Comparison of ENCODE assay signal across 8 cellular contexts in genomic region chr2:73385486-73386341, GRCh38. TPM values are rescaled to one million over a fixed set of nuclear protein-coding genes. Genes with fewer than 3 reads are reported as not detected.
DNase-seq lines count a peak whose midpoint lies in the region; ATAC-seq and TF ChIP-seq lines count a peak whose summit lies in the region.

TSS of gene ALMS1 (plus strand) at chr2:73385836. CDS start at chr2:73385869, 33 bp downstream.

- H3K27ac Mint-ChIP-seq in CD14-positive monocyte: peak within 1 kb of the TSS; percentile 69 to 94 (median 89)
- H3K27ac Mint-ChIP-seq in activated CD4-positive, alpha-beta T cell treated with anti-CD3 and anti-CD28 coated beads, Interleukin-2, amount 10 ng/mL, durations not matched to agents 7 days and 5 days: peak within 1 kb of the TSS; percentile 94

- CTCF ChIA-PET in activated CD4-positive, alpha-beta T cell treated with anti-CD3 and anti-CD28 coated beads, Interleukin-2, amount 10 ng/mL, durations not matched to agents 7 days and 5 days (lab: Charles Lee): interaction anchor here (0.6 to 1.2 kb wide), 3 partner anchors 83 to 326 kb away, joined by 3 to 4 read pairs (median 3); no protein-coding TSS in a partner anchor

- H3K36me3 Mint-ChIP-seq in CD14-positive monocyte: peaks cover 0 to 3% of the 10 kb centered on the region in 2 donors
- H3K36me3 Mint-ChIP-seq in activated CD4-positive, alpha-beta T cell treated with anti-CD3 and anti-CD28 coated beads, Interleukin-2, amount 10 ng/mL, durations not matched to agents 7 days and 5 days (ENCODE audit: low read depth): peaks cover 5% of the 10 kb centered on the region

- H3K4me1 Mint-ChIP-seq in CD14-positive monocyte: peaks cover 19% of the 10 kb centered on the region
- H3K4me1 Mint-ChIP-seq in activated CD4-positive, alpha-beta T cell treated with anti-CD3 and anti-CD28 coated beads, Interleukin-2, amount 10 ng/mL, durations not matched to agents 7 days and 5 days: peaks cover 28% of the 10 kb centered on the region

- intact Hi-C loops in CD14-positive monocyte (cut with micrococcal nuclease): loop anchor here in 1 of 2 donors (10.0 kb wide), 1 partner anchor 151 kb away; the partner anchor contains the start of genes CCT7 and PRADC1

- peaks cover 3 to 23% (median 11%) of the 10 kb centered on the region in 3 donors for H3K27me3 Mint-ChIP-seq in CD14-positive monocyte (ENCODE audit: low read depth in 3 of 3)
- H3K27me3 Mint-ChIP-seq in activated CD4-positive, alpha-beta T cell treated with anti-CD3 and anti-CD28 coated beads, Interleukin-2, amount 10 ng/mL, durations not matched to agents 7 days and 5 days: peaks cover 8% of the 10 kb centered on the region

- DNase-seq in CD14-positive monocyte (ENCODE audit: low spot score) (peak; percentile 80), NCI-H69 (lab: John Stamatoyannopoulos, UW) (peak; percentile 93), cortex of kidney (lab: John Stamatoyannopoulos, UW) (peak; percentile 28), left lobe of liver (ENCODE audit: low spot score) (peak; percentile 92)
- DNase-seq in activated CD4-positive, alpha-beta T cell treated with anti-CD3 and anti-CD28 coated beads, Interleukin-2, amount 10 ng/mL, durations not matched to agents 7 days and 5 days: peak; percentile 90
- DNase-seq in stimulated activated CD4-positive, alpha-beta T cell treated with anti-CD3 and anti-CD28 coated beads, Interleukin-2, amount 100 ng/mL, for 24 hours: peak; percentile 86 to 88

- TF ChIP-seq CTCF in CD14-positive monocyte (IDR thresholded peaks at IDR 0.05): no peak

- H3K4me3 Mint-ChIP-seq in CD14-positive monocyte: peak within 1 kb of the TSS; percentile 86 to 91
- H3K4me3 Mint-ChIP-seq in activated CD4-positive, alpha-beta T cell treated with anti-CD3 and anti-CD28 coated beads, Interleukin-2, amount 10 ng/mL, durations not matched to agents 7 days and 5 days: peak within 1 kb of the TSS; percentile 89

- ATAC-seq in GM19372 (IDR thresholded peaks at IDR 0.05; ENCODE audit: low read depth, unreplicated experiment): peak; percentile 87
- peak; percentile 90 for ATAC-seq in HG03521 (IDR thresholded peaks at IDR 0.05; ENCODE audit: unreplicated experiment)
- ATAC-seq in left lobe of liver: peak; percentile 92

- no peaks in the 10 kb centered on the region for H3K9me3 Mint-ChIP-seq in CD14-positive monocyte
- H3K9me3 Mint-ChIP-seq in activated CD4-positive, alpha-beta T cell treated with anti-CD3 and anti-CD28 coated beads, Interleukin-2, amount 10 ng/mL, durations not matched to agents 7 days and 5 days: no peaks in the 10 kb centered on the region

- POLR2A ChIA-PET in activated CD4-positive, alpha-beta T cell treated with anti-CD3 and anti-CD28 coated beads, Interleukin-2, amount 10 ng/mL, durations not matched to agents 7 days and 5 days (lab: Charles Lee): interaction anchor here (0.6 to 1.2 kb wide), 2 partner anchors 10 to 153 kb away, joined by 4 to 6 read pairs; partner anchors contain the start of gene PRADC1

RNA-seq across cellular contexts. Expression of gene ALMS1, which starts in this region (rescaled TPM):
- under 1 TPM; 0.55 to 0.64 TPM for polyA plus RNA-seq in CD14-positive monocyte
- total RNA-seq in activated CD4-positive, alpha-beta T cell treated with anti-CD3 and anti-CD28 coated beads, Interleukin-2, amount 10 ng/mL, durations not matched to agents 7 days and 5 days: 10 to 100 TPM; 20.6 to 25.1 TPM
- total RNA-seq in left lobe of liver: 6.0 TPM

Comparison
In these comparisons a context has a peak if more than half of its experiments do, and no peak if none do; other contexts are left out.
1. Peak in every context shown above with its lines: DNase-seq and ATAC-seq.
2. Peak in DNase-seq in CD14-positive monocyte; RNA of the gene not detected or under 1 TPM.
3. DNase-seq: peak in every context shown above with its lines; median percentile 93 in NCI-H69; 92 in left lobe of liver; 90 in activated CD4-positive, alpha-beta T cell treated with anti-CD3 and anti-CD28 coated beads, Interleukin-2, amount 10 ng/mL, durations not matched to agents 7 days and 5 days; 87 in stimulated activated CD4-positive, alpha-beta T cell treated with anti-CD3 and anti-CD28 coated beads, Interleukin-2, amount 100 ng/mL, for 24 hours; 80 in CD14-positive monocyte; 28 in cortex of kidney.